20 cellular contexts compared by ENCODE assay signal in genomic region chr18:70400473-70400872, GRCh38.
DNase-seq lines count a peak whose midpoint lies in the region; ATAC-seq and TF ChIP-seq lines count a peak whose summit lies in the region.
"Had no signal": no experiment of that assay in that cellular context is flagged by ENCODE, and none has a peak within 500 bp of the region (broad histone marks: within the 10 kb centered on the region; RNA-seq: fewer than 3 reads in every experiment).

No MANE protein-coding gene starts in this region.

- no peak overlapping the region for H3K4me3 Mint-ChIP-seq in type B pancreatic cell
- H3K4me3 Mint-ChIP-seq: CD4-positive, alpha-beta T cell had no signal

- 57% methylated on average over 6 of the region's 6 CpGs for WGBS in right cardiac atrium

- intact Hi-C loops in Right ventricle myocardium inferior (cut with DNase I) (no loop called here), left ventricle myocardium inferior (cut with micrococcal nuclease) (no loop called here), right cardiac atrium (cut with DNase I) (no loop called here), lower lobe of right lung (cut with DNase I) (no loop called here)

- no peaks in the 10 kb centered on the region for H3K9me3 Mint-ChIP-seq in type B pancreatic cell
- H3K9me3 Mint-ChIP-seq: CD4-positive, alpha-beta T cell had no signal

- no peak for TF ChIP-seq CTCF in left ventricle myocardium inferior (IDR thresholded peaks at IDR 0.05; ENCODE audit: borderline replicate concordance)
- no peak for TF ChIP-seq CTCF in WERI-Rb-1 (IDR thresholded peaks at IDR 0.05; ENCODE audit: low read depth, low read length)
- no peak for TF ChIP-seq CTCF in type B pancreatic cell (conservative IDR thresholded peaks at IDR 0.05)
- TF ChIP-seq CTCF in lower lobe of right lung (IDR thresholded peaks at IDR 0.05) = no peak

- peaks cover 8% of the 10 kb centered on the region for H3K4me1 ChIP-seq in left ventricle myocardium inferior
- H3K4me1 ChIP-seq in right cardiac atrium (ENCODE audit: control insufficient read depth, insufficient read depth, low read length) = peaks cover 3% of the 10 kb centered on the region
- H3K4me1 ChIP-seq in lower lobe of right lung = no peaks in the 10 kb centered on the region
- H3K4me1 ChIP-seq: Caco-2 had no signal

- H3K36me3 Mint-ChIP-seq in type B pancreatic cell = no peaks in the 10 kb centered on the region

- DNase-seq in Right ventricle myocardium inferior (ENCODE audit: missing footprints) = no peak
- no peak for DNase-seq in left ventricle myocardium inferior
- DNase-seq in NCI-H524 treated with DMSO at 0.1 percent for 48 hours (lab: John Stamatoyannopoulos, UW) = peak; percentile 23
- DNase-seq in WERI-Rb-1 = no peak
- DNase-seq in right cardiac atrium = no peak
- DNase-seq in activated T-cell treated with anti-CD3 and anti-CD28 coated beads, Interleukin-2, amount 50 U/mL, for 1 hour = no peak
- no peak for DNase-seq in type B pancreatic cell (ENCODE audit: extremely low spot score, unreplicated experiment)
- DNase-seq in lower lobe of right lung = no peak
- DNase-seq: AML-193; Caco-2; CD4-positive, alpha-beta T cell; DMS153; DMS79; GDM1; GOT3; H7 had no signal

- ATAC-seq in Right ventricle myocardium inferior (peak; percentile 56), right cardiac atrium (peak; percentile 45 to 66), lower lobe of right lung (no peak)
- ATAC-seq: A549, HepG2 had no signal

- H3K36me3 ChIP-seq in left ventricle myocardium inferior (no peaks in the 10 kb centered on the region), WERI-Rb-1 (no peaks in the 10 kb centered on the region), lower lobe of right lung (no peaks in the 10 kb centered on the region)

- no peaks in the 10 kb centered on the region for H3K27me3 Mint-ChIP-seq in type B pancreatic cell
- H3K27me3 Mint-ChIP-seq: CD4-positive, alpha-beta T cell had no signal

- no peaks in the 10 kb centered on the region for H3K4me1 Mint-ChIP-seq in type B pancreatic cell (ENCODE audit: unreplicated experiment)

- H3K9me3 ChIP-seq in left ventricle myocardium inferior (replicated peaks) (no peaks in the 10 kb centered on the region), WERI-Rb-1 (ENCODE audit: severe bottlenecking) (no peaks in the 10 kb centered on the region), right cardiac atrium (ENCODE audit: control insufficient read depth, low read length) (no peaks in the 10 kb centered on the region), lower lobe of right lung (no peaks in the 10 kb centered on the region)
- H3K9me3 ChIP-seq: A549, Caco-2 had no signal

- H3K4me3 ChIP-seq in left ventricle myocardium inferior (no peak overlapping the region), WERI-Rb-1 (ENCODE audit: low read depth, low read length) (no peak overlapping the region), right cardiac atrium (ENCODE audit: low read length) (no peak overlapping the region), lower lobe of right lung (no peak overlapping the region)
- H3K4me3 ChIP-seq: A549 had no signal

- H3K27me3 ChIP-seq in left ventricle myocardium inferior (ENCODE audit: low read depth) (no peaks in the 10 kb centered on the region), WERI-Rb-1 (ENCODE audit: insufficient read depth, low read depth, severe bottlenecking) (no peaks in the 10 kb centered on the region), right cardiac atrium (ENCODE audit: control insufficient read depth, insufficient read depth) (no peaks in the 10 kb centered on the region), lower lobe of right lung (ENCODE audit: low read depth) (no peaks in the 10 kb centered on the region)

- H3K27ac ChIP-seq in left ventricle myocardium inferior (replicated peaks) (no peak overlapping the region), WERI-Rb-1 (peak overlapping the region; percentile 70), right cardiac atrium (ENCODE audit: low read length) (no peak overlapping the region), lower lobe of right lung (no peak overlapping the region)
- H3K27ac ChIP-seq: 22Rv1, C4-2B had no signal

- no peak overlapping the region for H3K27ac Mint-ChIP-seq in type B pancreatic cell
- H3K27ac Mint-ChIP-seq: CD4-positive, alpha-beta T cell had no signal

Comparison
In these comparisons a context has a peak if more than half of its experiments do, and no peak if none do; other contexts are left out.
1. ATAC-seq: peak in Right ventricle myocardium inferior (single experiment) and right cardiac atrium (2 of 2); none in lower lobe of right lung (0 of 2).